In genomic region chr1:160236806-160237205, GRCh38 we compare ENCODE assay signal across 29 cellular contexts. TPM values are rescaled to one million over a fixed set of nuclear protein-coding genes. Genes with fewer than 3 reads are reported as not detected.
A peak's percentile ranks its signal among the peaks of the same experiment; 100 is the strongest.
DNase-seq lines count a peak whose midpoint lies in the region; ATAC-seq, FAIRE-seq and TF ChIP-seq lines count a peak whose summit lies in the region.
"Had no signal": no experiment of that assay in that cellular context is flagged by ENCODE, and none has a peak within 500 bp of the region (broad histone marks: within the 10 kb centered on the region; RNA-seq: fewer than 3 reads in every experiment).

No MANE protein-coding gene starts in this region.

- peaks cover 17% of the 10 kb centered on the region for H3K4me1 Mint-ChIP-seq in activated CD8-positive, alpha-beta T cell treated with anti-CD3 and anti-CD28 coated beads for 36 hours (ENCODE audit: low read depth)
- no peaks in the 10 kb centered on the region for H3K4me1 Mint-ChIP-seq in activated CD8-positive, alpha-beta T cell treated with anti-CD3 and anti-CD28 coated beads, Interleukin-2, amount 10 ng/mL, durations not matched to agents 7 days and 5 days (ENCODE audit: low read depth)
- H3K4me1 Mint-ChIP-seq: CD14-positive monocyte, GM23338 had no signal

- peak overlapping the region; percentile 4; the same call in 1 of the 2 replicates for H3K9ac ChIP-seq in OCI-LY3 (ENCODE audit: low read length)

- intact Hi-C loops in activated CD8-positive, alpha-beta T cell treated with anti-CD3 and anti-CD28 coated beads for 36 hours (cut with micrococcal nuclease), result no loop called here
- intact Hi-C loops in gastrocnemius medialis (cut with DNase I; ENCODE audit: low total_unique reads) (no loop called here), right cardiac atrium (cut with DNase I) (no loop called here)

- POLR2A ChIA-PET in activated CD8-positive, alpha-beta T cell treated with anti-CD3 and anti-CD28 coated beads for 36 hours (lab: Charles Lee), result interaction anchor here (0.6 kb wide), 1 partner anchor 17 kb away, joined by 3 read pairs; no protein-coding TSS in a partner anchor
- POLR2A ChIA-PET in activated CD8-positive, alpha-beta T cell treated with anti-CD3 and anti-CD28 coated beads, Interleukin-2, amount 10 ng/mL, durations not matched to agents 7 days and 5 days (lab: Charles Lee), result no interaction called here

- no peak overlapping the region for H2AFZ ChIP-seq in OCI-LY3 (ENCODE audit: low read depth, low read length)
- H2AFZ ChIP-seq: GM23338 had no signal

- CTCF ChIA-PET in activated CD8-positive, alpha-beta T cell treated with anti-CD3 and anti-CD28 coated beads for 36 hours (lab: Charles Lee), result no interaction called here
- CTCF ChIA-PET in activated CD8-positive, alpha-beta T cell treated with anti-CD3 and anti-CD28 coated beads, Interleukin-2, amount 10 ng/mL, durations not matched to agents 7 days and 5 days (lab: Charles Lee), result interaction anchor here (2.3 kb wide), 1 partner anchor 8 kb away, joined by 6 read pairs; no protein-coding TSS in a partner anchor

- peaks cover 10% of the 10 kb centered on the region; the same call in 1 of the 2 replicates for H4K20me1 ChIP-seq in OCI-LY3 (ENCODE audit: insufficient read depth, low read length)

- peaks cover 22% of the 10 kb centered on the region for H3K4me1 ChIP-seq in OCI-LY3 (ENCODE audit: low read length)
- peaks cover 16 to 20% of the 10 kb centered on the region in 2 donors for H3K4me1 ChIP-seq in gastrocnemius medialis
- no peaks in the 10 kb centered on the region for H3K4me1 ChIP-seq in right cardiac atrium (ENCODE audit: control insufficient read depth, insufficient read depth, low read length)
- no peaks in the 10 kb centered on the region for H3K4me1 ChIP-seq in foreskin keratinocyte
- H3K4me1 ChIP-seq: HAP-1 had no signal

- peaks cover 5% of the 10 kb centered on the region for H3K79me2 ChIP-seq in OCI-LY3 (ENCODE audit: low read length)

- H3K4me2 ChIP-seq in OCI-LY3 (ENCODE audit: low read length), result peak overlapping the region; percentile 42
- H3K4me2 ChIP-seq: GM23338 had no signal

- ATAC-seq in activated CD8-positive, alpha-beta T cell treated with anti-CD3 and anti-CD28 coated beads for 36 hours, result no peak
- ATAC-seq in activated CD8-positive, alpha-beta T cell treated with anti-CD3 and anti-CD28 coated beads, Interleukin-2, amount 10 ng/mL, durations not matched to agents 7 days and 5 days, result no peak
- ATAC-seq in gastrocnemius medialis, result no peak
- no peak for ATAC-seq in right cardiac atrium
- no peak for ATAC-seq in foreskin keratinocyte
- ATAC-seq: GM23338, HepG2, K562, Panc1, SK-N-SH treated with all-trans-retinoic acid at 6 μM for 48 hours had no signal

- 90% methylated on average over 5 of the region's 5 CpGs for WGBS in right cardiac atrium

- H3K9me3 ChIP-seq in OCI-LY3 (ENCODE audit: insufficient read depth, low read length), result no peaks in the 10 kb centered on the region
- no peaks in the 10 kb centered on the region for H3K9me3 ChIP-seq in gastrocnemius medialis
- no peaks in the 10 kb centered on the region for H3K9me3 ChIP-seq in right cardiac atrium (ENCODE audit: control insufficient read depth, low read length)
- H3K9me3 ChIP-seq: HAP-1 had no signal

- no peaks in the 10 kb centered on the region for H3K9me3 Mint-ChIP-seq in activated CD8-positive, alpha-beta T cell treated with anti-CD3 and anti-CD28 coated beads for 36 hours
- no peaks in the 10 kb centered on the region for H3K9me3 Mint-ChIP-seq in activated CD8-positive, alpha-beta T cell treated with anti-CD3 and anti-CD28 coated beads, Interleukin-2, amount 10 ng/mL, durations not matched to agents 7 days and 5 days (ENCODE audit: insufficient read depth)
- H3K9me3 Mint-ChIP-seq: CD14-positive monocyte, GM23338 had no signal

- no peak overlapping the region for H3K4me3 Mint-ChIP-seq in activated CD8-positive, alpha-beta T cell treated with anti-CD3 and anti-CD28 coated beads for 36 hours
- H3K4me3 Mint-ChIP-seq in activated CD8-positive, alpha-beta T cell treated with anti-CD3 and anti-CD28 coated beads, Interleukin-2, amount 10 ng/mL, durations not matched to agents 7 days and 5 days, result no peak overlapping the region
- H3K4me3 Mint-ChIP-seq: CD14-positive monocyte, GM23338 had no signal

- H3K36me3 ChIP-seq in OCI-LY3 (replicated peaks; ENCODE audit: low read depth, low read length), result peaks cover 69% of the 10 kb centered on the region
- peaks cover 0 to 85% of the 10 kb centered on the region in 2 donors for H3K36me3 ChIP-seq in gastrocnemius medialis

- FAIRE-seq in GM12891 (lab: Jason Lieb, UNC), result no peak
- FAIRE-seq: D721Med, HepG2, K562 had no signal

- TF ChIP-seq POLR2A in GM12891 (IDR thresholded peaks at IDR 0.05; ENCODE audit: low read depth, low read length) (no peak), gastrocnemius medialis (IDR thresholded peaks at IDR 0.05) (no peak)

- peak overlapping the region; percentile 45 for H3K27ac Mint-ChIP-seq in activated CD8-positive, alpha-beta T cell treated with anti-CD3 and anti-CD28 coated beads for 36 hours
- no peak overlapping the region for H3K27ac Mint-ChIP-seq in activated CD8-positive, alpha-beta T cell treated with anti-CD3 and anti-CD28 coated beads, Interleukin-2, amount 10 ng/mL, durations not matched to agents 7 days and 5 days
- H3K27ac Mint-ChIP-seq: GM23338 had no signal

- in situ Hi-C loops in gastrocnemius medialis (cut with MboI; ENCODE audit: low sequenced_read_pairs in 4 of 4), result no loop called here

- H3K27me3 Mint-ChIP-seq in activated CD8-positive, alpha-beta T cell treated with anti-CD3 and anti-CD28 coated beads for 36 hours, result no peaks in the 10 kb centered on the region
- H3K27me3 Mint-ChIP-seq in activated CD8-positive, alpha-beta T cell treated with anti-CD3 and anti-CD28 coated beads, Interleukin-2, amount 10 ng/mL, durations not matched to agents 7 days and 5 days (ENCODE audit: low read depth), result no peaks in the 10 kb centered on the region

- no peak overlapping the region for H3K4me3 ChIP-seq in OCI-LY3 (ENCODE audit: low read length)
- H3K4me3 ChIP-seq in gastrocnemius medialis, result no peak overlapping the region
- H3K4me3 ChIP-seq in right cardiac atrium (ENCODE audit: low read length), result no peak overlapping the region
- H3K4me3 ChIP-seq: GM23338, HAP-1, K562 had no signal

- no peak for TF ChIP-seq CTCF in activated CD8-positive, alpha-beta T cell treated with anti-CD3 and anti-CD28 coated beads for 36 hours (IDR thresholded peaks at IDR 0.05)
- TF ChIP-seq CTCF in OCI-LY3 (IDR thresholded peaks at IDR 0.05; ENCODE audit: low read depth, low read length) (no peak), gastrocnemius medialis (IDR thresholded peaks at IDR 0.05 in 4 of 5, conservative IDR thresholded peaks at IDR 0.05 in 1 of 5) (no peak), foreskin keratinocyte (conservative IDR thresholded peaks at IDR 0.05) (no peak)

- H3K27ac ChIP-seq in OCI-LY3 (ENCODE audit: low read length), result peak overlapping the region; percentile 47
- H3K27ac ChIP-seq in gastrocnemius medialis, result peak overlapping the region in 3 of 4 donors; percentile 74 to 81 (median 74)
- H3K27ac ChIP-seq in right cardiac atrium (ENCODE audit: low read length), result no peak overlapping the region
- H3K27ac ChIP-seq in foreskin keratinocyte, result no peak overlapping the region
- H3K27ac ChIP-seq: HL-60 had no signal

- H3K27me3 ChIP-seq in OCI-LY3 (ENCODE audit: low read depth, low read length), result no peaks in the 10 kb centered on the region
- no peaks in the 10 kb centered on the region for H3K27me3 ChIP-seq in gastrocnemius medialis
- H3K27me3 ChIP-seq in right cardiac atrium (ENCODE audit: control insufficient read depth, insufficient read depth), result no peaks in the 10 kb centered on the region
- no peaks in the 10 kb centered on the region for H3K27me3 ChIP-seq in foreskin keratinocyte

- peaks cover 39% of the 10 kb centered on the region for H3K36me3 Mint-ChIP-seq in activated CD8-positive, alpha-beta T cell treated with anti-CD3 and anti-CD28 coated beads for 36 hours (ENCODE audit: low read depth)
- peaks cover 49% of the 10 kb centered on the region for H3K36me3 Mint-ChIP-seq in activated CD8-positive, alpha-beta T cell treated with anti-CD3 and anti-CD28 coated beads, Interleukin-2, amount 10 ng/mL, durations not matched to agents 7 days and 5 days (ENCODE audit: low read depth)

- DNase-seq in activated CD8-positive, alpha-beta T cell treated with anti-CD3 and anti-CD28 coated beads for 36 hours, result no peak
- DNase-seq in activated CD8-positive, alpha-beta T cell treated with anti-CD3 and anti-CD28 coated beads, Interleukin-2, amount 10 ng/mL, durations not matched to agents 7 days and 5 days, result no peak
- no peak for DNase-seq in GM12891 (ENCODE audit: insufficient read length, low spot score)
- no peak for DNase-seq in gastrocnemius medialis
- DNase-seq in globus pallidus (ENCODE audit: low spot score), result no peak
- DNase-seq in right cardiac atrium, result no peak
- no peak for DNase-seq in foreskin keratinocyte
- DNase-seq: 8988T, DMS53, EL, GF-D8, MM.1S, NCI-H1048, NCI-H1417 treated with DMSO at 0.1 percent for 48 hours, NCI-H187, NCI-H2107, NCI-H510A, NCI-H748 treated with DMSO at 0.1 percent for 48 hours had no signal

RNA-seq across cellular contexts. Expression of gene DCAF8, which starts 25.5 kb away (rescaled TPM):
- total RNA-seq in activated CD8-positive, alpha-beta T cell treated with anti-CD3 and anti-CD28 coated beads for 36 hours, result 100 to 1,000 TPM; 116 TPM
- total RNA-seq in activated CD8-positive, alpha-beta T cell treated with anti-CD3 and anti-CD28 coated beads, Interleukin-2, amount 10 ng/mL, durations not matched to agents 7 days and 5 days, result 10 to 100 TPM; 81.9 to 85.9 TPM
- polyA plus RNA-seq in GM12891 (2012; ENCODE audit: low read depth, missing spikeins), result 69.5 TPM
- 100 to 1,000 TPM; 170 to 208 (median 196) TPM for total RNA-seq in gastrocnemius medialis
- 100 to 1,000 TPM; 113 to 152 (median 122) TPM for total RNA-seq in right cardiac atrium
- polyA plus RNA-seq in right cardiac atrium, result 97.8 TPM
- total RNA-seq in foreskin keratinocyte, result 53.6 and 53.7 TPM in 2 replicates
- 23.9 and 26.5 TPM in 2 replicates for polyA plus RNA-seq in foreskin keratinocyte

RNA-seq across cellular contexts. Expression of gene PEA15, which starts 31.6 kb away (rescaled TPM):
- 10 to 100 TPM; 31.8 to 34.1 TPM for total RNA-seq in activated CD8-positive, alpha-beta T cell treated with anti-CD3 and anti-CD28 coated beads for 36 hours
- total RNA-seq in activated CD8-positive, alpha-beta T cell treated with anti-CD3 and anti-CD28 coated beads, Interleukin-2, amount 10 ng/mL, durations not matched to agents 7 days and 5 days, result 10 to 100 TPM; 27.3 to 35.2 TPM
- 32.2 TPM for polyA plus RNA-seq in GM12891 (2012; ENCODE audit: low read depth, missing spikeins)
- total RNA-seq in gastrocnemius medialis (10 to 100 TPM; 10.5 to 34.7 (median 27.2) TPM), right cardiac atrium (100 to 1,000 TPM; 169 to 223 (median 197) TPM), foreskin keratinocyte (167 and 176 TPM in 2 replicates)
- polyA plus RNA-seq in right cardiac atrium (219 TPM), foreskin keratinocyte (165 and 172 TPM in 2 replicates)

RNA-seq across cellular contexts. Expression of gene CASQ1, which starts 46.4 kb away (rescaled TPM):
- not detected for total RNA-seq in activated CD8-positive, alpha-beta T cell treated with anti-CD3 and anti-CD28 coated beads for 36 hours
- not detected for total RNA-seq in activated CD8-positive, alpha-beta T cell treated with anti-CD3 and anti-CD28 coated beads, Interleukin-2, amount 10 ng/mL, durations not matched to agents 7 days and 5 days
- 0.55 TPM for polyA plus RNA-seq in GM12891 (2012; ENCODE audit: low read depth, missing spikeins)
- total RNA-seq in gastrocnemius medialis (100 to 1,000 TPM; 255 to 894 (median 358) TPM), right cardiac atrium (10 to 100 TPM in 3 of 4 donors, 1 to 10 TPM in 1; 9.5 to 24.7 (median 15.3) TPM), foreskin keratinocyte (not detected in 2 replicates)
- polyA plus RNA-seq in right cardiac atrium (33.3 TPM), foreskin keratinocyte (not detected in 2 replicates)
- total RNA-seq: HT-29, K562 had no signal
- polyA plus RNA-seq: K562 had no signal

RNA-seq across cellular contexts. Expression of gene PEX19, which starts 48.1 kb away (rescaled TPM):
- total RNA-seq in activated CD8-positive, alpha-beta T cell treated with anti-CD3 and anti-CD28 coated beads for 36 hours, result 10 to 100 TPM; 52.9 to 56.9 TPM
- total RNA-seq in activated CD8-positive, alpha-beta T cell treated with anti-CD3 and anti-CD28 coated beads, Interleukin-2, amount 10 ng/mL, durations not matched to agents 7 days and 5 days, result 10 to 100 TPM; 42.3 to 42.7 TPM
- polyA plus RNA-seq in GM12891 (2012; ENCODE audit: low read depth, missing spikeins), result 21.8 TPM
- total RNA-seq in gastrocnemius medialis, result 100 to 1,000 TPM in 2 of 4 donors, 10 to 100 TPM in 2; 61.9 to 151 (median 82.4) TPM
- 100 to 1,000 TPM in 2 of 4 donors, 10 to 100 TPM in 2; 97.4 to 113 (median 105) TPM for total RNA-seq in right cardiac atrium
- 42.5 TPM for polyA plus RNA-seq in right cardiac atrium
- 27.7 and 29.2 TPM in 2 replicates for total RNA-seq in foreskin keratinocyte
- polyA plus RNA-seq in foreskin keratinocyte, result 17.1 and 23.5 TPM in 2 replicates

Comparison
In these comparisons a context has a peak if more than half of its experiments do, and no peak if none do; other contexts are left out.
1. H3K27ac ChIP-seq: peak in OCI-LY3 (single experiment) and gastrocnemius medialis (3 of 4); none in right cardiac atrium (single experiment) and foreskin keratinocyte (single experiment).
2. RNA of gene CASQ1, which starts 46.4 kb away (total RNA-seq): 255 to 894 TPM in gastrocnemius medialis and 9.5 to 24.7 TPM in right cardiac atrium; not detected in activated CD8-positive, alpha-beta T cell treated with anti-CD3 and anti-CD28 coated beads for 36 hours, not detected in activated CD8-positive, alpha-beta T cell treated with anti-CD3 and anti-CD28 coated beads, Interleukin-2, amount 10 ng/mL, durations not matched to agents 7 days and 5 days and not detected in foreskin keratinocyte; every median in the first group is over 10 times any median in the second.